ENCODE assay signal across 8 cellular contexts in genomic region chr16:69150146-69150865, GRCh38. TPM values are rescaled to one million over a fixed set of nuclear protein-coding genes. Genes with fewer than 3 reads are reported as not detected.
A peak's percentile ranks its signal among the peaks of the same experiment; 100 is the strongest.
DNase-seq lines count a peak whose midpoint lies in the region; ATAC-seq and TF ChIP-seq lines count a peak whose summit lies in the region.

No MANE protein-coding gene starts in this region.

- DNase-seq in DMS53 treated with DMSO at 0.1 percent for 48 hours (lab: John Stamatoyannopoulos, UW; ENCODE audit: unreplicated experiment) (peak; percentile 37), HuH-7.5 (ENCODE audit: low spot score) (peak; percentile 60), PC-3 (peak; percentile 74), amygdala (lab: John Stamatoyannopoulos, UW) (peak in 35 of 56 donors; percentile 1 to 79 (median 26)), Right ventricle myocardium superior (no peak), psoas muscle (no peak)

- TF ChIP-seq CTCF in PC-3 (conservative IDR thresholded peaks at IDR 0.05; ENCODE audit: low read depth, low read length) = peak; percentile 82
- peak; percentile 79 for TF ChIP-seq CTCF in psoas muscle (IDR thresholded peaks at IDR 0.05)

- H3K9ac ChIP-seq in PC-3 (ENCODE audit: low read length) = no peak overlapping the region

- no peaks in the 10 kb centered on the region for H3K79me2 ChIP-seq in PC-3 (ENCODE audit: low read length)

- H2AFZ ChIP-seq in PC-3 (ENCODE audit: low read length) = no peak overlapping the region

- H3K4me1 ChIP-seq in PC-3 (ENCODE audit: insufficient read depth, low read length) = no peaks in the 10 kb centered on the region
- H3K4me1 ChIP-seq in psoas muscle = no peaks in the 10 kb centered on the region

- no peaks in the 10 kb centered on the region for H4K20me1 ChIP-seq in PC-3 (ENCODE audit: low read length)

- 61 to 65% (median 64%) methylated on average over 16 of the region's 16 CpGs for WGBS in psoas muscle, 3 donors

- no peaks in the 10 kb centered on the region for H3F3A ChIP-seq in PC-3 (ENCODE audit: low read length, unreplicated experiment)

- no peak overlapping the region for H3K4me3 ChIP-seq in PC-3 (ENCODE audit: low read length)
- H3K4me3 ChIP-seq in psoas muscle = no peak overlapping the region

- no peak overlapping the region for H3K4me2 ChIP-seq in PC-3 (ENCODE audit: low read length)

- no peaks in the 10 kb centered on the region for H3K27me3 ChIP-seq in PC-3 (ENCODE audit: low read length)
- H3K27me3 ChIP-seq in psoas muscle (ENCODE audit: insufficient read depth in 3 of 3, low read length in 2 of 3) = no peaks in the 10 kb centered on the region

- no peaks in the 10 kb centered on the region for H3K9me2 ChIP-seq in PC-3 (replicated peaks; ENCODE audit: low read length)

- intact Hi-C loops in PC-3 (cut with micrococcal nuclease) = loop anchor here (1.0 kb wide), 1 partner anchor 137 kb away; no protein-coding TSS in a partner anchor
- intact Hi-C loops in Right ventricle myocardium superior (cut with DNase I) = loop anchor here (2.0 kb wide), 1 partner anchor 138 kb away; no protein-coding TSS in a partner anchor
- intact Hi-C loops in psoas muscle (cut with DNase I) = loop anchor here (2.0 to 5.0 kb wide), 2 partner anchors 136 to 137 kb away; no protein-coding TSS in a partner anchor

- H3K27ac ChIP-seq in PC-3 (ENCODE audit: low read length) (no peak overlapping the region), psoas muscle (no peak overlapping the region)

- BruUV-seq in PC-3 (replicated peaks; lab: Mats Ljungman, UMichigan) = no TSS peak

- CTCF ChIA-PET in PC-3 (lab: Charles Lee) = interaction anchor here (0.6 to 0.9 kb wide), 2 partner anchors 19 to 67 kb away, joined by 3 to 6 read pairs; no protein-coding TSS in a partner anchor

- H3K9me3 ChIP-seq in PC-3 (ENCODE audit: low read length) (no peaks in the 10 kb centered on the region), psoas muscle (no peaks in the 10 kb centered on the region)

- ATAC-seq in PC-3 (peak; percentile 85), Right ventricle myocardium superior (ENCODE audit: poor library complexity) (peak; percentile 89), psoas muscle (peak; percentile 53 to 81 (median 76)), GM21529 (IDR thresholded peaks at IDR 0.05; ENCODE audit: unreplicated experiment) (no peak), HG03457 (IDR thresholded peaks at IDR 0.05; ENCODE audit: unreplicated experiment) (no peak)

- H3K36me3 ChIP-seq in PC-3 (ENCODE audit: low read depth, low read length) (peaks cover 37% of the 10 kb centered on the region), psoas muscle (ENCODE audit: insufficient read depth in 1 of 2, low read depth in 1 of 2) (peaks cover 13 to 87% of the 10 kb centered on the region in 2 donors)

- POLR2A ChIA-PET in PC-3 (lab: Charles Lee; ENCODE audit: unreplicated experiment) = no interaction called here

RNA-seq across cellular contexts. Expression of gene UTP4, which starts 17.9 kb away (rescaled TPM):
- total RNA-seq in PC-3 (2014; rRNA removed) (26.4 and 26.9 TPM in 2 replicates), Right ventricle myocardium superior (24.1 TPM), psoas muscle (10 to 100 TPM; 38.8 to 85.3 (median 73.1) TPM)
- 100 to 1,000 TPM in 1 of 3 donors, 10 to 100 TPM in 2; 64.9 to 107 (median 75.8) TPM for polyA plus RNA-seq in psoas muscle

RNA-seq across cellular contexts. Expression of gene CHTF8, which starts 17.9 kb away (rescaled TPM):
- total RNA-seq in PC-3 (2014; rRNA removed) (45.9 and 54.7 TPM in 2 replicates), Right ventricle myocardium superior (52.5 TPM), psoas muscle (10 to 100 TPM; 26.2 to 69.1 (median 49.9) TPM)
- polyA plus RNA-seq in psoas muscle = 10 to 100 TPM; 28.3 to 63.6 (median 46.7) TPM

RNA-seq across cellular contexts. Expression of gene SNTB2, which starts 36.7 kb away (rescaled TPM):
- total RNA-seq in PC-3 (2014; rRNA removed) = 40.4 and 62.6 TPM in 2 replicates
- 12.3 TPM for total RNA-seq in Right ventricle myocardium superior
- 10 to 100 TPM; 12.6 to 19.4 (median 14.7) TPM for total RNA-seq in psoas muscle
- polyA plus RNA-seq in psoas muscle = 1 to 10 TPM; 2.7 to 8.4 (median 6.5) TPM

RNA-seq across cellular contexts. Expression of gene HAS3, which starts 44.9 kb away (rescaled TPM):
- total RNA-seq in PC-3 (2014; rRNA removed) (92.5 and 153 TPM in 2 replicates), Right ventricle myocardium superior (0.19 TPM), psoas muscle (1 to 10 TPM in 2 of 4 donors, under 1 TPM in 2; 0.40 to 1.8 (median 1.00) TPM)
- under 1 TPM; 0.51 to 0.86 (median 0.76) TPM for polyA plus RNA-seq in psoas muscle

Comparison
In these comparisons a context has a peak if more than half of its experiments do, and no peak if none do; other contexts are left out.
1. DNase-seq: peak in DMS53 treated with DMSO at 0.1 percent for 48 hours (single experiment), HuH-7.5 (single experiment), PC-3 (single experiment) and amygdala (35 of 56); none in Right ventricle myocardium superior (single experiment) and psoas muscle (0 of 2).
2. ATAC-seq: peak in PC-3 (single experiment), Right ventricle myocardium superior (single experiment) and psoas muscle (4 of 4); none in GM21529 (single experiment) and HG03457 (single experiment).